ENCODE assay signal across 8 cellular contexts in genomic region chr17:75154195-75155106, GRCh38. TPM values are rescaled to one million over a fixed set of nuclear protein-coding genes. Genes with fewer than 3 reads are reported as not detected.
DNase-seq lines count a peak whose midpoint lies in the region; TF ChIP-seq lines count a peak whose summit lies in the region.

A gene with protein sequence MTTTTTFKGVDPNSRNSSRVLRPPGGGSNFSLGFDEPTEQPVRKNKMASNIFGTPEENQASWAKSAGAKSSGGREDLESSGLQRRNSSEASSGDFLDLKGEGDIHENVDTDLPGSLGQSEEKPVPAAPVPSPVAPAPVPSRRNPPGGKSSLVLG (minus strand): TSS chr17:75154512. CDS start chr17:75154397, 115 bp downstream.

- H3K27ac ChIP-seq in SK-N-MC (peak within 1 kb of the TSS; percentile 71), temporal lobe (ENCODE audit: low read depth, low read length) (no peak within 1 kb of the TSS)

- peaks cover 10% of the 10 kb centered on the region; the same call in 1 of the 2 replicates for H3K36me3 Mint-ChIP-seq in HFFc6 (ENCODE audit: low read depth)
- peaks cover 18% of the 10 kb centered on the region for H3K36me3 Mint-ChIP-seq in activated naive CD4-positive, alpha-beta T cell treated with anti-CD3 and anti-CD28 coated beads, Interleukin-2, amount 10 ng/mL, durations not matched to agents 7 days and 5 days

- H3K27ac Mint-ChIP-seq in HFFc6 = peak within 1 kb of the TSS; percentile 85
- peak within 1 kb of the TSS; percentile 93 for H3K27ac Mint-ChIP-seq in activated naive CD4-positive, alpha-beta T cell treated with anti-CD3 and anti-CD28 coated beads, Interleukin-2, amount 10 ng/mL, durations not matched to agents 7 days and 5 days

- CTCF ChIA-PET in activated naive CD4-positive, alpha-beta T cell treated with anti-CD3 and anti-CD28 coated beads, Interleukin-2, amount 10 ng/mL, durations not matched to agents 7 days and 5 days (lab: Charles Lee) = interaction anchor here (0.5 to 1.5 kb wide), 4 partner anchors 29 to 129 kb away, joined by 3 to 9 read pairs (median 3); no protein-coding TSS in a partner anchor

- H3K9me3 ChIP-seq in SK-N-MC (ENCODE audit: low read depth, low read length) = no peaks in the 10 kb centered on the region

- peak; percentile 99 for TF ChIP-seq POLR2A in NB4 (IDR thresholded peaks at IDR 0.05; ENCODE audit: extremely low read depth, insufficient read length)

- H3K9me3 Mint-ChIP-seq in HFFc6 = no peaks in the 10 kb centered on the region
- no peaks in the 10 kb centered on the region for H3K9me3 Mint-ChIP-seq in activated naive CD4-positive, alpha-beta T cell treated with anti-CD3 and anti-CD28 coated beads, Interleukin-2, amount 10 ng/mL, durations not matched to agents 7 days and 5 days

- peak within 1 kb of the TSS; percentile 86 for H3K9ac ChIP-seq in SK-N-MC (ENCODE audit: insufficient read length)

- H3K36me3 ChIP-seq in SK-N-MC (ENCODE audit: insufficient read depth, low read length) = peaks cover 4% of the 10 kb centered on the region

- TF ChIP-seq CTCF in HFFc6 (IDR thresholded peaks at IDR 0.05) = no peak
- no peak for TF ChIP-seq CTCF in NB4 (IDR thresholded peaks at IDR 0.05; ENCODE audit: low read depth, low read length)

- H3K4me3 ChIP-seq in NB4 (ENCODE audit: low read depth, low read length) = peak within 1 kb of the TSS; percentile 71
- peak within 1 kb of the TSS; percentile 86 for H3K4me3 ChIP-seq in SK-N-MC

- peak within 1 kb of the TSS; percentile 98 for H3K4me3 Mint-ChIP-seq in HFFc6
- H3K4me3 Mint-ChIP-seq in activated naive CD4-positive, alpha-beta T cell treated with anti-CD3 and anti-CD28 coated beads, Interleukin-2, amount 10 ng/mL, durations not matched to agents 7 days and 5 days = peak within 1 kb of the TSS; percentile 95

- H3K27me3 Mint-ChIP-seq in HFFc6 (ENCODE audit: insufficient read depth) = peaks cover 12% of the 10 kb centered on the region
- no peaks in the 10 kb centered on the region for H3K27me3 Mint-ChIP-seq in activated naive CD4-positive, alpha-beta T cell treated with anti-CD3 and anti-CD28 coated beads, Interleukin-2, amount 10 ng/mL, durations not matched to agents 7 days and 5 days

- DNase-seq in GM04503 (ENCODE audit: low read depth) = peak; percentile 87
- peak; percentile 98 for DNase-seq in HFFc6
- peak; percentile 99 for DNase-seq in NB4 (ENCODE audit: low read depth)
- DNase-seq in SK-N-MC (ENCODE audit: low read depth, low spot score) = peak; percentile 90
- DNase-seq in activated naive CD4-positive, alpha-beta T cell treated with anti-CD3 and anti-CD28 coated beads, Interleukin-2, amount 10 ng/mL, durations not matched to agents 7 days and 5 days = peak; percentile 99
- DNase-seq in globus pallidus (ENCODE audit: low spot score) = peak; percentile 98
- peak; percentile 96 for DNase-seq in occipital lobe (lab: John Stamatoyannopoulos, UW)

- H3K4me1 Mint-ChIP-seq in HFFc6 (ENCODE audit: low read depth) = peaks cover 50% of the 10 kb centered on the region
- peaks cover 43% of the 10 kb centered on the region for H3K4me1 Mint-ChIP-seq in activated naive CD4-positive, alpha-beta T cell treated with anti-CD3 and anti-CD28 coated beads, Interleukin-2, amount 10 ng/mL, durations not matched to agents 7 days and 5 days

RNA-seq across cellular contexts. Expression of the gene that starts here (rescaled TPM):
- total RNA-seq in HFFc6 (2021; fragmentation: NEBNext Ultra II Directional; extraction: Animal tissue kit (Norgen Biotek cat#: 25700)) = 100 to 1,000 TPM; 236 to 276 (median 265) TPM
- total RNA-seq in occipital lobe (548 TPM), temporal lobe (445 TPM)
